ENCODE assay signal across 12 cellular contexts in genomic region chr2:18119883-18120282, GRCh38.
DNase-seq lines count a peak whose midpoint lies in the region; ATAC-seq and TF ChIP-seq lines count a peak whose summit lies in the region.
"Had no signal": no experiment of that assay in that cellular context is flagged by ENCODE, and none has a peak within 500 bp of the region (broad histone marks: within the 10 kb centered on the region; RNA-seq: fewer than 3 reads in every experiment).

No MANE protein-coding gene starts in this region.

- H3K36me3 ChIP-seq in left ventricle myocardium inferior = no peaks in the 10 kb centered on the region

- no peaks in the 10 kb centered on the region for H3K27me3 Mint-ChIP-seq in activated naive CD4-positive, alpha-beta T cell treated with anti-CD3 and anti-CD28 coated beads, Interleukin-2, amount 10 ng/mL, durations not matched to agents 7 days and 5 days
- H3K27me3 Mint-ChIP-seq: brain had no signal

- no peak for TF ChIP-seq CTCF in left ventricle myocardium inferior (IDR thresholded peaks at IDR 0.05; ENCODE audit: borderline replicate concordance)
- TF ChIP-seq CTCF in fibroblast of pulmonary artery (IDR thresholded peaks at IDR 0.05; ENCODE audit: low read length, missing control alignments) = no peak

- peak; percentile 46 for ATAC-seq in Right ventricle myocardium inferior
- ATAC-seq in GM18511 (IDR thresholded peaks at IDR 0.05; ENCODE audit: unreplicated experiment) = no peak

- H3K9me3 Mint-ChIP-seq in activated naive CD4-positive, alpha-beta T cell treated with anti-CD3 and anti-CD28 coated beads, Interleukin-2, amount 10 ng/mL, durations not matched to agents 7 days and 5 days = no peaks in the 10 kb centered on the region

- H3K4me3 ChIP-seq in left ventricle myocardium inferior (no peak overlapping the region), fibroblast of pulmonary artery (replicated peaks; ENCODE audit: low read depth, low read length) (no peak overlapping the region)

- H3K4me1 ChIP-seq in left ventricle myocardium inferior = no peaks in the 10 kb centered on the region

- H3K4me3 Mint-ChIP-seq in activated naive CD4-positive, alpha-beta T cell treated with anti-CD3 and anti-CD28 coated beads, Interleukin-2, amount 10 ng/mL, durations not matched to agents 7 days and 5 days = no peak overlapping the region
- H3K4me3 Mint-ChIP-seq: B cell, brain had no signal

- H3K27ac ChIP-seq in left ventricle myocardium inferior (replicated peaks) = no peak overlapping the region

- no peak overlapping the region for H3K27ac Mint-ChIP-seq in activated naive CD4-positive, alpha-beta T cell treated with anti-CD3 and anti-CD28 coated beads, Interleukin-2, amount 10 ng/mL, durations not matched to agents 7 days and 5 days
- H3K27ac Mint-ChIP-seq: B cell had no signal

- no peaks in the 10 kb centered on the region for H3K9me3 ChIP-seq in left ventricle myocardium inferior (replicated peaks)

- H3K36me3 Mint-ChIP-seq in activated naive CD4-positive, alpha-beta T cell treated with anti-CD3 and anti-CD28 coated beads, Interleukin-2, amount 10 ng/mL, durations not matched to agents 7 days and 5 days = no peaks in the 10 kb centered on the region
- H3K36me3 Mint-ChIP-seq: brain had no signal

- CTCF ChIA-PET in activated naive CD4-positive, alpha-beta T cell treated with anti-CD3 and anti-CD28 coated beads, Interleukin-2, amount 10 ng/mL, durations not matched to agents 7 days and 5 days (lab: Charles Lee) = no interaction called here

- no peak for DNase-seq in Right ventricle myocardium inferior (ENCODE audit: missing footprints)
- DNase-seq in left ventricle myocardium inferior = no peak
- DNase-seq in NCI-H446 treated with DMSO at 0.1 percent for 48 hours (lab: John Stamatoyannopoulos, UW) = peak; percentile 94
- DNase-seq in fibroblast of pulmonary artery (ENCODE audit: low read depth) = peak; percentile 14
- DNase-seq in stromal cell of bone marrow (ENCODE audit: low read depth) = peak; percentile 97
- no peak for DNase-seq in activated naive CD4-positive, alpha-beta T cell treated with anti-CD3 and anti-CD28 coated beads, Interleukin-2, amount 10 ng/mL, durations not matched to agents 7 days and 5 days
- DNase-seq in NCI-H2081 treated with DMSO at 0.1 percent for 48 hours (lab: John Stamatoyannopoulos, UW) = no peak
- DNase-seq: NCI-H524 treated with DMSO at 0.1 percent for 48 hours; stimulated activated CD4-positive, alpha-beta T cell treated with anti-CD3 and anti-CD28 coated beads, Interleukin-4, amount 100 ng/mL, for 24 hours had no signal

- no peaks in the 10 kb centered on the region for H3K4me1 Mint-ChIP-seq in activated naive CD4-positive, alpha-beta T cell treated with anti-CD3 and anti-CD28 coated beads, Interleukin-2, amount 10 ng/mL, durations not matched to agents 7 days and 5 days

- intact Hi-C loops in Right ventricle myocardium inferior (cut with DNase I) (no loop called here), left ventricle myocardium inferior (cut with micrococcal nuclease) (no loop called here)

- H3K27me3 ChIP-seq in left ventricle myocardium inferior (ENCODE audit: low read depth) = no peaks in the 10 kb centered on the region

Comparison
In these comparisons a context has a peak if more than half of its experiments do, and no peak if none do; other contexts are left out.
1. DNase-seq: peak in NCI-H446 treated with DMSO at 0.1 percent for 48 hours (single experiment), fibroblast of pulmonary artery (single experiment) and stromal cell of bone marrow (single experiment); none in Right ventricle myocardium inferior (single experiment), left ventricle myocardium inferior (single experiment), activated naive CD4-positive, alpha-beta T cell treated with anti-CD3 and anti-CD28 coated beads, Interleukin-2, amount 10 ng/mL, durations not matched to agents 7 days and 5 days (single experiment) and NCI-H2081 treated with DMSO at 0.1 percent for 48 hours (single experiment).